Comparison of ENCODE assay signal across 1 cellular context in the genomic region with DNA sequence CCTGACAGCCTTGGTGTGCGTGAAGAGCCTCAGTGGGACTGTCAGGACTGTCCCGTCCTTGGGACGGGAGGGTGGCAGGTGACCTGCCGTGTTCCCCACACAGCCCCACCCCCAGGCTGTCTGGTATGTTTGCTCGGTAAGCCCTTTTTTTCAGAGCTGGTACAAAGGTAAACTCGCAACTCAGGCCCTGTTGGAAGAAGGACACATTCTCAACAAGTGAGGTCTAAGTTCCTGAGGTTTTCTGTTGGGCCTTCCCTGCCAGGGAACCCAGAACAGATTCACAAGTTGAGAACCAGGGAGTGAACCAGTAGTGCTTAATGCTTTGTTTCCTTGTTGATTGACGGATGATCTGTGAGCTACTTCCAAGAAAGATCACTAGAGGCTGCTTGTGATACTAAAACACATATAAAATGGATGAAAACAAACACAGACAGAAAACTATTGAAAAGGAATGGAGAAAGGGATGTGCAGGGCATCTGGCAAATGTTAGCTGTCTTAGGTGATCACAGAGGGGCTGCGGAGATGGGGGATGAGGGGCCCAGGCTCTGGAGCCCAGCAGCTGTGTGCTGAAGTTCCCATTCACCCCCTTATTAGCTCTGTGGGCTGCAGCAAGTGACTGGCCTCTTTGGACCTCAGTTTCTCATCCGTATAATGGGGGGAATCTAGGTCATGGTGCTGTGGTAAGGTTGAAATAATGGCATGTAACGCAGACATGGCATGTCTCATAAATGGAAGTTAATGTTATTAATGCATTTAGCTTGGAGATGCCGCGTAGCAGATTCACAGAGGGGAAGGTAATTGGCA.
TF ChIP-seq lines count a peak whose summit lies in the region.

No MANE protein-coding gene starts in this region.

TF ChIP-seq in H1, 55 proteins besides CTCF, POLR2A, EP300 and RAD21:
- TF ChIP-seq, protein P1, sequence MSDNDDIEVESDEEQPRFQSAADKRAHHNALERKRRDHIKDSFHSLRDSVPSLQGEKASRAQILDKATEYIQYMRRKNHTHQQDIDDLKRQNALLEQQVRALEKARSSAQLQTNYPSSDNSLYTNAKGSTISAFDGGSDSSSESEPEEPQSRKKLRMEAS (IDR thresholded peaks at IDR 0.05), result no peak
- TF ChIP-seq SAP30 (IDR thresholded peaks at IDR 0.05; ENCODE audit: insufficient read depth, insufficient replicate concordance, low read length) (no peak), SIRT6 (IDR thresholded peaks at IDR 0.05; ENCODE audit: low read length) (no peak), TBP (IDR thresholded peaks at IDR 0.05; ENCODE audit: low read depth, low read length) (no peak), JUN (IDR thresholded peaks at IDR 0.05; ENCODE audit: low read depth, low read length) (no peak), PHF8 (conservative IDR thresholded peaks at IDR 0.05; ENCODE audit: low read depth, low read length) (no peak), SP1 (IDR thresholded peaks at IDR 0.05; ENCODE audit: low read depth, low read length) (no peak), CBX5 (IDR thresholded peaks at IDR 0.05; ENCODE audit: low read depth, low read length) (no peak), KDM4A (IDR thresholded peaks at IDR 0.05; ENCODE audit: low read depth, low read length, severe bottlenecking) (no peak), SP4 (IDR thresholded peaks at IDR 0.05; ENCODE audit: low read length) (no peak), TEAD4 (IDR thresholded peaks at IDR 0.05; ENCODE audit: low read depth, low read length) (no peak), GABPA (IDR thresholded peaks at IDR 0.05; ENCODE audit: borderline replicate concordance, insufficient read depth, low read length) (no peak)
TF ChIP-seq in H1: peak in this region for 0.
